Comparison of ENCODE assay signal across 8 cellular contexts in genomic region chr11:94769897-94770296, GRCh38. TPM values are rescaled to one million over a fixed set of nuclear protein-coding genes. Genes with fewer than 3 reads are reported as not detected.
DNase-seq lines count a peak whose midpoint lies in the region; ATAC-seq and TF ChIP-seq lines count a peak whose summit lies in the region.

No MANE protein-coding gene starts in this region.

- H2AFZ ChIP-seq in MM.1S (ENCODE audit: low read length) (peak overlapping the region; percentile 55; the same call in 1 of the 2 replicates), neuron (ENCODE audit: low read depth, low read length) (peak overlapping the region; percentile 91)

- H3K36me3 Mint-ChIP-seq in CD14-positive monocyte = no peaks in the 10 kb centered on the region

- H3K4me2 ChIP-seq in MM.1S (ENCODE audit: low read depth, low read length) = peak overlapping the region; percentile 89

- H3K4me3 ChIP-seq in MM.1S (ENCODE audit: low read length) (peak overlapping the region; percentile 77), epithelial cell of esophagus (ENCODE audit: low read length) (peak overlapping the region; percentile 89), neuron (ENCODE audit: low read length) (peak overlapping the region; percentile 76)

- ATAC-seq in left colon (no peak), GM18519 (IDR thresholded peaks at IDR 0.05; ENCODE audit: low FRiP score, unreplicated experiment) (no peak)

- H3K9me3 Mint-ChIP-seq in CD14-positive monocyte = peaks cover 0 to 8% (median 0%) of the 10 kb centered on the region in 7 donors

- no peaks in the 10 kb centered on the region for H4K20me1 ChIP-seq in MM.1S (ENCODE audit: insufficient read depth, low read length)

- peaks cover 9% of the 10 kb centered on the region; the same call in 1 of the 2 replicates for H3K4me1 ChIP-seq in MM.1S (ENCODE audit: low read length)
- peaks cover 25% of the 10 kb centered on the region for H3K4me1 ChIP-seq in neuron (ENCODE audit: insufficient read depth, low read length)

- peaks cover 3% of the 10 kb centered on the region; the same call in 1 of the 2 replicates for H3F3A ChIP-seq in MM.1S (ENCODE audit: insufficient read depth, low read length)

- H3K27me3 Mint-ChIP-seq in CD14-positive monocyte (ENCODE audit: low read depth in 3 of 3) = peaks cover 10 to 19% (median 16%) of the 10 kb centered on the region in 3 donors

- peak overlapping the region; percentile 91 to 95 for H3K4me3 Mint-ChIP-seq in CD14-positive monocyte

- H3K27me3 ChIP-seq in MM.1S (replicated peaks; ENCODE audit: insufficient read depth, low read length) (no peaks in the 10 kb centered on the region), neuron (ENCODE audit: insufficient read depth, low read length) (no peaks in the 10 kb centered on the region)

- intact Hi-C loops in CD14-positive monocyte (cut with micrococcal nuclease) (no loop called here), left colon (cut with DNase I, micrococcal nuclease) (no loop called here)

- TF ChIP-seq CTCF in CD14-positive monocyte (IDR thresholded peaks at IDR 0.05) (no peak), MM.1S (IDR thresholded peaks at IDR 0.05; ENCODE audit: low read length) (no peak), epithelial cell of esophagus (IDR thresholded peaks at IDR 0.05; ENCODE audit: insufficient read depth, low read depth, low read length, missing control alignments) (no peak)

- H3K36me3 ChIP-seq in MM.1S (replicated peaks; ENCODE audit: insufficient read depth, low read length) (no peaks in the 10 kb centered on the region), neuron (ENCODE audit: insufficient read depth, low read length) (no peaks in the 10 kb centered on the region)

- H3K9ac ChIP-seq in MM.1S (ENCODE audit: low read length) = peak overlapping the region; percentile 82; the same call in 1 of the 2 replicates

- H3K79me2 ChIP-seq in MM.1S (ENCODE audit: low read length) = peaks cover 57% of the 10 kb centered on the region

- H3K9me3 ChIP-seq in MM.1S (replicated peaks; ENCODE audit: insufficient read depth, low read length) (no peaks in the 10 kb centered on the region), neuron (ENCODE audit: low read length) (peaks cover 3% of the 10 kb centered on the region)

- H3K27ac ChIP-seq in MM.1S (ENCODE audit: low read length) = no peak overlapping the region

- H3K9me2 ChIP-seq in MM.1S (replicated peaks; ENCODE audit: insufficient read depth, low read length) = no peaks in the 10 kb centered on the region

- peaks cover 30% of the 10 kb centered on the region for H3K4me1 Mint-ChIP-seq in CD14-positive monocyte

- peak overlapping the region in 1 of 7 donors; percentile 57 for H3K27ac Mint-ChIP-seq in CD14-positive monocyte

- no peak for DNase-seq in CD14-positive monocyte (ENCODE audit: low spot score)
- DNase-seq in MM.1S = no peak
- no peak for DNase-seq in epithelial cell of esophagus (ENCODE audit: low read depth)
- DNase-seq in NCI-H2171 (lab: John Stamatoyannopoulos, UW) = no peak
- no peak for DNase-seq in left colon
- DNase-seq in dedifferentiated amniotic fluid mesenchymal stem cell (ENCODE audit: extremely low spot score) = no peak

RNA-seq across cellular contexts. Expression of gene AMOTL1, which starts 1.7 kb away (rescaled TPM):
- under 1 TPM; 0.46 to 0.66 TPM for polyA plus RNA-seq in CD14-positive monocyte
- 10 to 100 TPM in 1 of 2 donors, 1 to 10 TPM in 1; 3.3 to 14.2 TPM for total RNA-seq in left colon
